Comparison of ENCODE assay signal across 18 cellular contexts in genomic region chr1:17955302-17956285, GRCh38.
A peak's percentile ranks its signal among the peaks of the same experiment; 100 is the strongest.
DNase-seq lines count a peak whose midpoint lies in the region; ATAC-seq and TF ChIP-seq lines count a peak whose summit lies in the region.
"Had no signal": no experiment of that assay in that cellular context is flagged by ENCODE, and none has a peak within 500 bp of the region (broad histone marks: within the 10 kb centered on the region; RNA-seq: fewer than 3 reads in every experiment).

No MANE protein-coding gene starts in this region.

- no peak overlapping the region for H3K4me3 Mint-ChIP-seq in endothelial cell (ENCODE audit: unreplicated experiment)
- H3K4me3 Mint-ChIP-seq in activated T-helper 1 cell treated with anti-CD3 and anti-CD28 coated beads, Interleukin-12 subunit alpha, Interleukin-12 subunit beta, Interleukin-2, Interleukin-4 antibody, amounts not matched to agents 30 ng/mL and 10 ng/mL and 1 ng/mL, durations not matched to agents 14 hours and 24 hours and 36 hours, result no peak overlapping the region

- peak overlapping the region; percentile 30 for H3K27ac Mint-ChIP-seq in endothelial cell (ENCODE audit: unreplicated experiment)
- no peak overlapping the region for H3K27ac Mint-ChIP-seq in activated T-helper 1 cell treated with anti-CD3 and anti-CD28 coated beads, Interleukin-12 subunit alpha, Interleukin-12 subunit beta, Interleukin-2, Interleukin-4 antibody, amounts not matched to agents 30 ng/mL and 10 ng/mL and 1 ng/mL, durations not matched to agents 14 hours and 24 hours and 36 hours

- no peaks in the 10 kb centered on the region for H3K36me3 ChIP-seq in psoas muscle (ENCODE audit: insufficient read depth in 1 of 2, low read depth in 1 of 2)
- H3K36me3 ChIP-seq: HAP-1 had no signal

- H3K4me3 ChIP-seq in psoas muscle, result no peak overlapping the region
- H3K4me3 ChIP-seq: HAP-1, K562, PC-9 had no signal

- no peaks in the 10 kb centered on the region for H3K4me1 ChIP-seq in psoas muscle
- H3K4me1 ChIP-seq: HAP-1 had no signal

- peak in 1 of 4 donors; percentile 48 for ATAC-seq in psoas muscle
- ATAC-seq: K562 had no signal

- 18 to 31% (median 20%) methylated on average over 8 of the region's 8 CpGs for WGBS in psoas muscle, 3 donors

- peaks cover 8% of the 10 kb centered on the region for H3K4me1 Mint-ChIP-seq in endothelial cell (ENCODE audit: unreplicated experiment)
- H3K4me1 Mint-ChIP-seq in activated T-helper 1 cell treated with anti-CD3 and anti-CD28 coated beads, Interleukin-12 subunit alpha, Interleukin-12 subunit beta, Interleukin-2, Interleukin-4 antibody, amounts not matched to agents 30 ng/mL and 10 ng/mL and 1 ng/mL, durations not matched to agents 14 hours and 24 hours and 36 hours (ENCODE audit: low read depth), result no peaks in the 10 kb centered on the region

- no peak for TF ChIP-seq CTCF in endothelial cell (IDR thresholded peaks at IDR 0.05; ENCODE audit: unreplicated experiment)
- TF ChIP-seq CTCF in psoas muscle (IDR thresholded peaks at IDR 0.05), result no peak

- no peaks in the 10 kb centered on the region for H3K9me3 Mint-ChIP-seq in endothelial cell (ENCODE audit: unreplicated experiment)
- H3K9me3 Mint-ChIP-seq in activated T-helper 1 cell treated with anti-CD3 and anti-CD28 coated beads, Interleukin-12 subunit alpha, Interleukin-12 subunit beta, Interleukin-2, Interleukin-4 antibody, amounts not matched to agents 30 ng/mL and 10 ng/mL and 1 ng/mL, durations not matched to agents 14 hours and 24 hours and 36 hours, result no peaks in the 10 kb centered on the region

- H3K27me3 ChIP-seq in psoas muscle (ENCODE audit: insufficient read depth in 3 of 3, low read length in 2 of 3), result peaks cover 0 to 25% (median 8%) of the 10 kb centered on the region in 3 donors

- H3K27ac ChIP-seq in psoas muscle, result no peak overlapping the region
- H3K27ac ChIP-seq: C4-2B, PC-9 had no signal

- H3K9me3 ChIP-seq in psoas muscle, result no peaks in the 10 kb centered on the region
- H3K9me3 ChIP-seq: HAP-1 had no signal

- peak; percentile 36 for DNase-seq in Daoy (ENCODE audit: low read depth)
- peak; percentile 4 for DNase-seq in LoVo (ENCODE audit: low spot score)
- no peak for DNase-seq in endothelial cell (ENCODE audit: low spot score)
- peak; percentile 18 to 56 for DNase-seq in psoas muscle
- no peak for DNase-seq in GF-D8 (lab: John Stamatoyannopoulos, UW)
- no peak for DNase-seq in activated T-helper 1 cell treated with anti-CD3 and anti-CD28 coated beads, Interleukin-12 subunit alpha, Interleukin-12 subunit beta, Interleukin-2, Interleukin-4 antibody, amounts not matched to agents 30 ng/mL and 10 ng/mL and 1 ng/mL, durations not matched to agents 14 hours and 24 hours and 36 hours (ENCODE audit: low spot score)
- no peak for DNase-seq in T-helper 9 cell
- DNase-seq: DMS79 treated with DMSO at 0.1 percent for 48 hours, MV-4-11, NCI-H1417, NCI-H187 treated with DMSO at 0.1 percent for 48 hours, NCI-H226, NCI-H524, PC-9, SW 1271 had no signal

- intact Hi-C loops in psoas muscle (cut with DNase I), result no loop called here
- intact Hi-C loops in activated T-helper 1 cell treated with anti-CD3 and anti-CD28 coated beads, Interleukin-12 subunit alpha, Interleukin-12 subunit beta, Interleukin-2, Interleukin-4 antibody, amounts not matched to agents 30 ng/mL and 10 ng/mL and 1 ng/mL, durations not matched to agents 14 hours and 24 hours and 36 hours (cut with micrococcal nuclease), result no loop called here

- H3K36me3 Mint-ChIP-seq in endothelial cell (ENCODE audit: low read depth, unreplicated experiment), result no peaks in the 10 kb centered on the region
- no peaks in the 10 kb centered on the region for H3K36me3 Mint-ChIP-seq in activated T-helper 1 cell treated with anti-CD3 and anti-CD28 coated beads, Interleukin-12 subunit alpha, Interleukin-12 subunit beta, Interleukin-2, Interleukin-4 antibody, amounts not matched to agents 30 ng/mL and 10 ng/mL and 1 ng/mL, durations not matched to agents 14 hours and 24 hours and 36 hours (ENCODE audit: low read depth)

- peaks cover 4% of the 10 kb centered on the region for H3K27me3 Mint-ChIP-seq in endothelial cell (ENCODE audit: unreplicated experiment)
- H3K27me3 Mint-ChIP-seq in activated T-helper 1 cell treated with anti-CD3 and anti-CD28 coated beads, Interleukin-12 subunit alpha, Interleukin-12 subunit beta, Interleukin-2, Interleukin-4 antibody, amounts not matched to agents 30 ng/mL and 10 ng/mL and 1 ng/mL, durations not matched to agents 14 hours and 24 hours and 36 hours (ENCODE audit: insufficient read depth), result peaks cover 4% of the 10 kb centered on the region

Comparison
In these comparisons a context has a peak if more than half of its experiments do, and no peak if none do; other contexts are left out.
1. DNase-seq: peak in Daoy (single experiment), LoVo (single experiment) and psoas muscle (2 of 2); none in endothelial cell (single experiment), GF-D8 (single experiment), activated T-helper 1 cell treated with anti-CD3 and anti-CD28 coated beads, Interleukin-12 subunit alpha, Interleukin-12 subunit beta, Interleukin-2, Interleukin-4 antibody, amounts not matched to agents 30 ng/mL and 10 ng/mL and 1 ng/mL, durations not matched to agents 14 hours and 24 hours and 36 hours (single experiment) and T-helper 9 cell (single experiment).